In the genomic region with DNA sequence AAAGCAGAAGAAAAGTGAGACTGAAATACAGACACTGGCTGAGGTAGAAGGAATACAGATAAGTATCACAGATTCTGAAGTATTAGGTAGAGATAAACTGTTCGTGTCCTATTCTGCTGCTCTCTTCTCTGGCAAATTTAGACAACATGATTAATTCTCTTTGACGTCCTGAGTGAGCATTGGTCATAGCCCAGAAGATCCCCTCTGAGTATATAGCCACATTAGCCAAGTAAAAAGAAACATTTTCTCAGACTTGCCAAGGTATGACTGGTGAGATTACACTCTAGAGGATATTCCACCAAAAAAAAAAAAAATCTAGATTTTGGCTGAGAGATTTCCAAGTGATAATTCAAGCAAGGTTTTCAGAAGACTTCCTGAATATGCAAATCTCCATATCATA, we compare ENCODE assay signal across 15 cellular contexts.
A peak's percentile ranks its signal among the peaks of the same experiment; 100 is the strongest.
DNase-seq lines count a peak whose midpoint lies in the region; ATAC-seq, FAIRE-seq and TF ChIP-seq lines count a peak whose summit lies in the region.
"Had no signal": no experiment of that assay in that cellular context is flagged by ENCODE, and none has a peak within 500 bp of the region (broad histone marks: within the 10 kb centered on the region; RNA-seq: fewer than 3 reads in every experiment).

No MANE protein-coding gene starts in this region.

- no peaks in the 10 kb centered on the region for H3K9me3 ChIP-seq in mammary epithelial cell (replicated peaks; ENCODE audit: insufficient read depth, low read length)
- H3K9me3 ChIP-seq: Caco-2, HAP-1 had no signal

- no peak overlapping the region for H3K9ac ChIP-seq in mammary epithelial cell (ENCODE audit: insufficient read depth, low read length)

- no peaks in the 10 kb centered on the region for H3K4me1 ChIP-seq in mammary epithelial cell (ENCODE audit: insufficient read depth, low read length)
- H3K4me1 ChIP-seq: Caco-2, HAP-1 had no signal

- 63% methylated on average over 2 of the region's 2 CpGs for WGBS in mammary epithelial cell (ENCODE audit: low coverage, missing lambda C conversion rate)

- H3K4me3 ChIP-seq in mammary epithelial cell (replicated peaks in 1 of 3; ENCODE audit: insufficient read depth in 1 of 3, low read depth in 2 of 3, low read length in 3 of 3) (no peak overlapping the region), fibroblast of the aortic adventitia (ENCODE audit: low read depth, low read length) (no peak overlapping the region)
- H3K4me3 ChIP-seq: HAP-1 had no signal

- peaks cover 3% of the 10 kb centered on the region for H3K9me3 Mint-ChIP-seq in MCF 10A (ENCODE audit: unreplicated experiment)

- no peak for ATAC-seq in GM21717 (IDR thresholded peaks at IDR 0.05; ENCODE audit: unreplicated experiment)

- TF ChIP-seq CTCF in MCF 10A (IDR thresholded peaks at IDR 0.05; ENCODE audit: unreplicated experiment) (no peak), mammary epithelial cell (conservative IDR thresholded peaks at IDR 0.05 in 1 of 2, IDR thresholded peaks at IDR 0.05 in 1 of 2; ENCODE audit: extremely low read depth in 1 of 2, insufficient read depth in 1 of 2, low read depth in 1 of 2, low read length in 2 of 2) (no peak), fibroblast of the aortic adventitia (IDR thresholded peaks at IDR 0.05; ENCODE audit: insufficient read depth, low read length) (no peak)

- DNase-seq in MCF 10A (ENCODE audit: unreplicated experiment) (no peak), mammary epithelial cell (no peak), amniotic epithelial cell (ENCODE audit: low read depth) (peak; percentile 10), fibroblast of the aortic adventitia (ENCODE audit: low read depth) (peak; percentile 75), NCI-H2107 (lab: John Stamatoyannopoulos, UW) (no peak), H54 (ENCODE audit: insufficient read length, low spot score) (no peak)
- DNase-seq: ACHN; Caco-2; CD4-positive, CD25-positive, alpha-beta regulatory T cell; NCI-H187 treated with DMSO at 0.1 percent for 48 hours; Right ventricle myocardium superior had no signal

- POLR2A ChIA-PET in MCF 10A (lab: Yijun Ruan, JAX): no interaction called here

- no peaks in the 10 kb centered on the region for H3K79me2 ChIP-seq in mammary epithelial cell (ENCODE audit: insufficient read depth, low read length)

- no peak overlapping the region for H3K4me2 ChIP-seq in mammary epithelial cell (ENCODE audit: insufficient read depth, low read depth, low read length)

- H3K36me3 Mint-ChIP-seq in MCF 10A (ENCODE audit: insufficient read depth, unreplicated experiment): peaks cover 7% of the 10 kb centered on the region
- H3K36me3 Mint-ChIP-seq: CD4-positive, CD25-positive, alpha-beta regulatory T cell had no signal

- no peak overlapping the region for H3K27ac ChIP-seq in mammary epithelial cell (ENCODE audit: insufficient read depth, low read depth, low read length)

- no peaks in the 10 kb centered on the region for H3K27me3 ChIP-seq in mammary epithelial cell (ENCODE audit: insufficient read depth, low read length)

- TF ChIP-seq POLR2A in H54 (IDR thresholded peaks at IDR 0.05; ENCODE audit: low read depth, low read length): no peak

- H3K4me3 Mint-ChIP-seq in MCF 10A (ENCODE audit: unreplicated experiment): no peak overlapping the region
- H3K4me3 Mint-ChIP-seq: B cell; CD4-positive, CD25-positive, alpha-beta regulatory T cell had no signal

- no peaks in the 10 kb centered on the region for H3K36me3 ChIP-seq in mammary epithelial cell (ENCODE audit: insufficient read depth, low read length)
- H3K36me3 ChIP-seq: HAP-1 had no signal

- in situ Hi-C loops in mammary epithelial cell (cut with MboI; ENCODE audit: low sequenced_read_pairs in 2 of 2): no loop called here

- no peaks in the 10 kb centered on the region for H4K20me1 ChIP-seq in mammary epithelial cell (ENCODE audit: insufficient read depth, low read length)

- H3K27ac Mint-ChIP-seq in MCF 10A (ENCODE audit: low read depth, unreplicated experiment): peak overlapping the region; percentile 36
- H3K27ac Mint-ChIP-seq: B cell; CD4-positive, CD25-positive, alpha-beta regulatory T cell had no signal

- H2AFZ ChIP-seq in mammary epithelial cell (ENCODE audit: low read depth, low read length): no peak overlapping the region

- BruUV-seq in MCF 10A (replicated peaks; lab: Mats Ljungman, UMichigan) (no TSS peak), mammary epithelial cell (replicated peaks; lab: Mats Ljungman, UMichigan) (no TSS peak)

- H3K27me3 Mint-ChIP-seq in MCF 10A (ENCODE audit: insufficient read depth, unreplicated experiment): no peaks in the 10 kb centered on the region

- dilution Hi-C loops in mammary epithelial cell (cut with HindIII; ENCODE audit: low sequenced_read_pairs): no loop called here

- intact Hi-C loops in MCF 10A (cut with micrococcal nuclease) (no loop called here), mammary epithelial cell (cut with micrococcal nuclease) (no loop called here)

- FAIRE-seq in H54 (lab: Jason Lieb, UNC): no peak
- FAIRE-seq: RCC 7860 had no signal

- CTCF ChIA-PET in MCF 10A (lab: Yijun Ruan, JAX): no interaction called here
- CTCF ChIA-PET in mammary epithelial cell (lab: Charles Lee; ENCODE audit: low non-redundant PET): no interaction called here

- peaks cover 5% of the 10 kb centered on the region for H3K4me1 Mint-ChIP-seq in MCF 10A (ENCODE audit: insufficient read depth, unreplicated experiment)
- H3K4me1 Mint-ChIP-seq: B cell; CD4-positive, CD25-positive, alpha-beta regulatory T cell had no signal

Comparison
In these comparisons a context has a peak if more than half of its experiments do, and no peak if none do; other contexts are left out.
1. DNase-seq: peak in amniotic epithelial cell (single experiment) and fibroblast of the aortic adventitia (single experiment); none in MCF 10A (single experiment), mammary epithelial cell (single experiment), NCI-H2107 (single experiment) and H54 (single experiment).